Comparison of ENCODE assay signal across 1 cellular context in the genomic region with DNA sequence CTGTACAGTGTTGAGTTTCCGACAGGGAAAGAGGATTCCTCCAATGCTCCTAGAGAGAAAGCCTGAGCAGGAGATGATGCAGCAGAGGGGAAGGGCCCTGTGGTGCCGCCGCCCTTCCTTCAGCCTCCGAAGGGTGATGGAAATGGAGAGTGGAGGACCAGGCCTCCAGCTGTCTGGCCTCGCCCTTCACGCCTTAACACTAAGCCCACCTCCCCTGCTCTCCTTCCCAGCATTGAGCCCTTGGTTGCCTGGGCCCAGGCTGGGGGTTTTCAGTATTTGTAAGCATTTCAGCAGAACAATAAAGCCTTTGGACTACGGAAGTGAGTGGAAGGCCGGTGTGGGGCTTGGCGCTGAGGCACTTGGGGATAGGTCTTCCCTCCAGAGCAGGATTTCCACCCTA.
TF ChIP-seq lines count a peak whose summit lies in the region.

No MANE protein-coding gene starts in this region.

TF ChIP-seq in SK-N-SH treated with all-trans-retinoic acid at 6 μM for 48 hours, 23 proteins besides CTCF, POLR2A, EP300 and RAD21 (continued from another document):
- TF ChIP-seq, protein P1, sequence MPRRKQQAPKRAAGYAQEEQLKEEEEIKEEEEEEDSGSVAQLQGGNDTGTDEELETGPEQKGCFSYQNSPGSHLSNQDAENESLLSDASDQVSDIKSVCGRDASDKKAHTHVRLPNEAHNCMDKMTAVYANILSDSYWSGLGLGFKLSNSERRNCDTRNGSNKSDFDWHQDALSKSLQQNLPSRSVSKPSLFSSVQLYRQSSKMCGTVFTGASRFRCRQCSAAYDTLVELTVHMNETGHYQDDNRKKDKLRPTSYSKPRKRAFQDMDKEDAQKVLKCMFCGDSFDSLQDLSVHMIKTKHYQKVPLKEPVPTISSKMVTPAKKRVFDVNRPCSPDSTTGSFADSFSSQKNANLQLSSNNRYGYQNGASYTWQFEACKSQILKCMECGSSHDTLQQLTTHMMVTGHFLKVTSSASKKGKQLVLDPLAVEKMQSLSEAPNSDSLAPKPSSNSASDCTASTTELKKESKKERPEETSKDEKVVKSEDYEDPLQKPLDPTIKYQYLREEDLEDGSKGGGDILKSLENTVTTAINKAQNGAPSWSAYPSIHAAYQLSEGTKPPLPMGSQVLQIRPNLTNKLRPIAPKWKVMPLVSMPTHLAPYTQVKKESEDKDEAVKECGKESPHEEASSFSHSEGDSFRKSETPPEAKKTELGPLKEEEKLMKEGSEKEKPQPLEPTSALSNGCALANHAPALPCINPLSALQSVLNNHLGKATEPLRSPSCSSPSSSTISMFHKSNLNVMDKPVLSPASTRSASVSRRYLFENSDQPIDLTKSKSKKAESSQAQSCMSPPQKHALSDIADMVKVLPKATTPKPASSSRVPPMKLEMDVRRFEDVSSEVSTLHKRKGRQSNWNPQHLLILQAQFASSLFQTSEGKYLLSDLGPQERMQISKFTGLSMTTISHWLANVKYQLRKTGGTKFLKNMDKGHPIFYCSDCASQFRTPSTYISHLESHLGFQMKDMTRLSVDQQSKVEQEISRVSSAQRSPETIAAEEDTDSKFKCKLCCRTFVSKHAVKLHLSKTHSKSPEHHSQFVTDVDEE (CRISPR knock-in tag; IDR thresholded peaks at IDR 0.05) = no peak
- no peak for TF ChIP-seq BACH2 (CRISPR knock-in tag; IDR thresholded peaks at IDR 0.05; ENCODE audit: borderline replicate concordance)
- no peak for TF ChIP-seq ARNTL (CRISPR knock-in tag; IDR thresholded peaks at IDR 0.05; ENCODE audit: borderline replicate concordance, low read depth)
- TF ChIP-seq SNAI2 (CRISPR knock-in tag; IDR thresholded peaks at IDR 0.05) = no peak
- TF ChIP-seq GLIS3 (CRISPR knock-in tag; IDR thresholded peaks at IDR 0.05) = no peak
- TF ChIP-seq OSR1 (CRISPR knock-in tag; IDR thresholded peaks at IDR 0.05) = no peak
TF ChIP-seq in SK-N-SH treated with all-trans-retinoic acid at 6 μM for 48 hours: peak in this region for 0.
